In genomic region chr6:14309516-14309915, GRCh38 we compare ENCODE assay signal across 22 cellular contexts.
"Had no signal": no experiment of that assay in that cellular context is flagged by ENCODE, and none has a peak within 500 bp of the region (broad histone marks: within the 10 kb centered on the region; RNA-seq: fewer than 3 reads in every experiment).

No MANE protein-coding gene starts in this region.

- H3K4me3 Mint-ChIP-seq: activated CD4-positive, alpha-beta T cell treated with anti-CD3 and anti-CD28 coated beads for 36 hours; activated naive CD4-positive, alpha-beta T cell treated with anti-CD3 and anti-CD28 coated beads, Interleukin-2, amount 50 U/mL, for 24 hours; naive thymus-derived CD8-positive, alpha-beta T cell; type B pancreatic cell had no signal

- H3K4me3 ChIP-seq: adrenal gland, breast epithelium, coronary artery, left ventricle myocardium inferior, ovary, smooth muscle cell, stomach had no signal

- DNase-seq: activated CD4-positive, alpha-beta T cell treated with anti-CD3 and anti-CD28 coated beads for 36 hours; activated CD4-positive, alpha-beta T cell treated with anti-CD3 and anti-CD28 coated beads, Interleukin-2, amount 50 U/mL, for 48 hours; activated gamma-delta T cell; adrenal gland; erythroblast; foreskin melanocyte; kidney; left ventricle myocardium inferior; mesenchymal stem cell; naive thymus-derived CD8-positive, alpha-beta T cell; ovary; stimulated activated CD4-positive, alpha-beta T cell treated with anti-CD3 and anti-CD28 coated beads, Interleukin-4, amount 100 ng/mL, for 1 hour; stomach had no signal

- FAIRE-seq: astrocyte, endometrium, kidney had no signal

- H3K9me3 ChIP-seq: adrenal gland, breast epithelium, left ventricle myocardium inferior, ovary, stomach had no signal

- H3K27ac Mint-ChIP-seq: activated CD4-positive, alpha-beta T cell treated with anti-CD3 and anti-CD28 coated beads for 36 hours; activated naive CD4-positive, alpha-beta T cell treated with anti-CD3 and anti-CD28 coated beads, Interleukin-2, amount 50 U/mL, for 24 hours; naive thymus-derived CD8-positive, alpha-beta T cell; type B pancreatic cell had no signal

- H3K9me3 Mint-ChIP-seq: activated naive CD4-positive, alpha-beta T cell treated with anti-CD3 and anti-CD28 coated beads, Interleukin-2, amount 50 U/mL, for 24 hours; naive thymus-derived CD8-positive, alpha-beta T cell had no signal

- H3K27me3 ChIP-seq: adrenal gland, breast epithelium, ovary, stomach had no signal

- H3K4me1 ChIP-seq: adrenal gland, breast epithelium had no signal

- H3K4me2 ChIP-seq: smooth muscle cell had no signal

- H3K4me1 Mint-ChIP-seq: activated naive CD4-positive, alpha-beta T cell treated with anti-CD3 and anti-CD28 coated beads, Interleukin-2, amount 50 U/mL, for 24 hours had no signal

- H3K36me3 ChIP-seq: adrenal gland, breast epithelium, left ventricle myocardium inferior, ovary, stomach had no signal

- H3K27me3 Mint-ChIP-seq: activated CD4-positive, alpha-beta T cell treated with anti-CD3 and anti-CD28 coated beads for 36 hours; activated naive CD4-positive, alpha-beta T cell treated with anti-CD3 and anti-CD28 coated beads, Interleukin-2, amount 50 U/mL, for 24 hours; naive thymus-derived CD8-positive, alpha-beta T cell; type B pancreatic cell had no signal

- H3K27ac ChIP-seq: adrenal gland, breast epithelium, coronary artery, left ventricle myocardium inferior, ovary, stomach, VCaP had no signal

- H3K36me3 Mint-ChIP-seq: activated naive CD4-positive, alpha-beta T cell treated with anti-CD3 and anti-CD28 coated beads, Interleukin-2, amount 50 U/mL, for 24 hours; naive thymus-derived CD8-positive, alpha-beta T cell; type B pancreatic cell had no signal

- ATAC-seq: activated CD4-positive, alpha-beta T cell treated with anti-CD3 and anti-CD28 coated beads for 36 hours; naive thymus-derived CD8-positive, alpha-beta T cell; sciatic nerve had no signal
